In the genomic region with DNA sequence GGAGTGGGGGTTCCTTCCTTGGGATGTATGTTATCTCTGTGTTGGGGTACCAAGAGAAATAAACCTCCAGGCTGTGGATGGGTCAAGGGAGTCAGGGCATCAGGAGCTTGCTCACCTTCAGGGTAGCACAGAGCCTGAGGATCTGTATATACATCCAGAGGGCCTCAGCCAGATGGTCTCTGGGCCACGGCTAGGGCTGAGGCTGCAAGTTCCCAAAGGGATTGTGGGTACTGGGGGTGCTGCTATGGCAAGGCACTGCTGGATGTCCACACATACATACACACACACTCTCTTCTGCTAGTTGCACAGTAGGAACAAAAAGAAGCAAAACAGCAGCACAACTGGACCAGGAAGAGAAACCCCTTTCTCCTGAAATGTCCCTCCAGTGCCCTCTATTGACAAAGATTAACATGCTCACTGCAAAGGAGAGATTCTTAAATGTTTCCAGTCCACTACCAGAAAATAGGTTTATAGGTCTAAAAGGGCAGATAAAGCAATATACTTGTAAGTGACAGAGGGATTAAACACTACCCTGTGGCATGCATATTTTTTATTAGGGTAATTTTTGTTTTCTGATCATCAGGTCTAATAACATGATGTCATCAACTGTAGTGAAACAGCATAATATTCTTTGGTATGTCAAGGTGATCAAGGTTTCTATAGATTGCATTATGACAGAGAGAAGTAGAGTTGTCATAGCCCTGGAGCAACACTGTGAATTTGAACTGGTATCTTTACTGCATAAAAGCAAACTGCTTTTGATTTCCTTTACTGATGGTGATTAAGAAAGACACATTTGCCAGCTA, we compare ENCODE assay signal across 9 cellular contexts. TPM values are rescaled to one million over a fixed set of nuclear protein-coding genes. Genes with fewer than 3 reads are reported as not detected.
DNase-seq lines count a peak whose midpoint lies in the region; ATAC-seq, FAIRE-seq and TF ChIP-seq lines count a peak whose summit lies in the region.
"Had no signal": no experiment of that assay in that cellular context is flagged by ENCODE, and none has a peak within 500 bp of the region (broad histone marks: within the 10 kb centered on the region; RNA-seq: fewer than 3 reads in every experiment).

No MANE protein-coding gene starts in this region.

- H3K9me3 Mint-ChIP-seq in astrocyte (ENCODE audit: unreplicated experiment) (no peaks in the 10 kb centered on the region), neural progenitor cell (no peaks in the 10 kb centered on the region)

- H3F3A ChIP-seq in neural progenitor cell (ENCODE audit: low read depth), result peaks cover 19% of the 10 kb centered on the region

- no peaks in the 10 kb centered on the region for H3K79me2 ChIP-seq in astrocyte (ENCODE audit: insufficient read depth, low read length)
- no peaks in the 10 kb centered on the region for H3K79me2 ChIP-seq in neural progenitor cell (ENCODE audit: low read depth)

- no peaks in the 10 kb centered on the region for H3K27me3 ChIP-seq in astrocyte (ENCODE audit: insufficient read depth, low read length)
- H3K27me3 ChIP-seq in neural progenitor cell, result no peaks in the 10 kb centered on the region

- H3K27me3 Mint-ChIP-seq in astrocyte (ENCODE audit: low read depth, unreplicated experiment) (no peaks in the 10 kb centered on the region), neural progenitor cell (ENCODE audit: insufficient read depth, low read depth) (peaks cover 3% of the 10 kb centered on the region)

- H3K4me1 Mint-ChIP-seq in astrocyte (ENCODE audit: low read depth, unreplicated experiment) (no peaks in the 10 kb centered on the region), neural progenitor cell (peaks cover 31% of the 10 kb centered on the region)

- H3K27ac ChIP-seq in astrocyte (ENCODE audit: low read depth, low read length) (no peak overlapping the region), neural progenitor cell (no peak overlapping the region)
- H3K27ac ChIP-seq: thoracic aorta had no signal

- no peak for FAIRE-seq in astrocyte (lab: Jason Lieb, UNC)

- no peak overlapping the region for H3K9ac ChIP-seq in astrocyte (ENCODE audit: low read length)
- H3K9ac ChIP-seq in neural progenitor cell, result no peak overlapping the region

- no peaks in the 10 kb centered on the region for H3K4me1 ChIP-seq in astrocyte (ENCODE audit: insufficient read depth, low read length)
- peaks cover 41% of the 10 kb centered on the region for H3K4me1 ChIP-seq in neural progenitor cell

- H3K27ac Mint-ChIP-seq in astrocyte (ENCODE audit: unreplicated experiment) (no peak overlapping the region), neural progenitor cell (no peak overlapping the region)

- H3K36me3 Mint-ChIP-seq in astrocyte (ENCODE audit: low read depth, unreplicated experiment) (no peaks in the 10 kb centered on the region), neural progenitor cell (no peaks in the 10 kb centered on the region)

- no peaks in the 10 kb centered on the region for H4K20me1 ChIP-seq in astrocyte (ENCODE audit: insufficient read depth, low read length)
- no peaks in the 10 kb centered on the region for H4K20me1 ChIP-seq in neural progenitor cell (ENCODE audit: low read depth)

- H3K9me3 ChIP-seq in astrocyte (ENCODE audit: insufficient read depth, low read depth, low read length), result no peaks in the 10 kb centered on the region
- H3K9me3 ChIP-seq in neural progenitor cell (ENCODE audit: low read depth), result no peaks in the 10 kb centered on the region
- H3K9me3 ChIP-seq: thoracic aorta had no signal

- no peak overlapping the region for H3K4me3 Mint-ChIP-seq in astrocyte (ENCODE audit: unreplicated experiment)
- H3K4me3 Mint-ChIP-seq in neural progenitor cell, result no peak overlapping the region

- in situ Hi-C loops in GM13977 (cut with MboI; ENCODE audit: low pct_unique_long_range_greater_than_20kb, low sequenced_read_pairs, unreplicated experiment), result no loop called here

- H3K4me2 ChIP-seq in astrocyte (ENCODE audit: low read length), result no peak overlapping the region
- H3K4me2 ChIP-seq in neural progenitor cell, result no peak overlapping the region

- peak; percentile 6 for DNase-seq in GM13977 (ENCODE audit: low spot score)
- peak; percentile 6 for DNase-seq in astrocyte (ENCODE audit: low read depth)
- DNase-seq in neural progenitor cell (ENCODE audit: low spot score), result peak; percentile 55
- DNase-seq in mucosa of gallbladder (ENCODE audit: low spot score), result no peak
- DNase-seq in activated CD4-positive, alpha-beta T cell treated with anti-CD3 and anti-CD28 coated beads for 48 hours, result no peak

- H3K4me3 ChIP-seq in astrocyte (ENCODE audit: insufficient read depth, low read depth, low read length) (no peak overlapping the region), neural progenitor cell (no peak overlapping the region)
- H3K4me3 ChIP-seq: thoracic aorta had no signal

- no peaks in the 10 kb centered on the region for H3K36me3 ChIP-seq in astrocyte (ENCODE audit: insufficient read depth, low read length)
- no peaks in the 10 kb centered on the region for H3K36me3 ChIP-seq in neural progenitor cell
- H3K36me3 ChIP-seq: thoracic aorta had no signal

- ATAC-seq in HG03342 (IDR thresholded peaks at IDR 0.05; ENCODE audit: unreplicated experiment) (peak; percentile 61), GM21447 (IDR thresholded peaks at IDR 0.05; ENCODE audit: unreplicated experiment) (no peak), HG02973 (IDR thresholded peaks at IDR 0.05; ENCODE audit: unreplicated experiment) (no peak)

- TF ChIP-seq CTCF in GM13977 (IDR thresholded peaks at IDR 0.05; ENCODE audit: extremely low read depth, insufficient read depth, missing control alignments) (peak; percentile 34), astrocyte (IDR thresholded peaks at IDR 0.05; ENCODE audit: insufficient read depth, low read depth, low read length) (peak; percentile 59), neural progenitor cell (IDR thresholded peaks at IDR 0.05) (peak; percentile 71)

- H2AFZ ChIP-seq in astrocyte (ENCODE audit: low read depth, low read length), result no peak overlapping the region
- peak overlapping the region; percentile 69 for H2AFZ ChIP-seq in neural progenitor cell (replicated peaks)

RNA-seq across cellular contexts. Expression of gene KCNN2, which starts 56.3 kb away (rescaled TPM):
- total RNA-seq in astrocyte (0.29 and 0.32 TPM in 2 replicates), neural progenitor cell (ENCODE audit: low replicate concordance) (5.2 and 6.2 TPM in 2 replicates), mucosa of gallbladder (0.17 TPM)
- total RNA-seq: thoracic aorta had no signal

Comparison
In these comparisons a context has a peak if more than half of its experiments do, and no peak if none do; other contexts are left out.
1. DNase-seq: peak in GM13977 (single experiment), astrocyte (single experiment) and neural progenitor cell (single experiment); none in mucosa of gallbladder (single experiment) and activated CD4-positive, alpha-beta T cell treated with anti-CD3 and anti-CD28 coated beads for 48 hours (single experiment).
2. Peak in every context shown above with its lines, with median percentiles within 50 percentile points of each other: CTCF ChIP-seq.